8 cellular contexts compared by ENCODE assay signal in genomic region chr17:30380643-30381419, GRCh38. TPM values are rescaled to one million over a fixed set of nuclear protein-coding genes. Genes with fewer than 3 reads are reported as not detected.
A peak's percentile ranks its signal among the peaks of the same experiment; 100 is the strongest.
DNase-seq lines count a peak whose midpoint lies in the region; ATAC-seq and TF ChIP-seq lines count a peak whose summit lies in the region.
"Had no signal": no experiment of that assay in that cellular context is flagged by ENCODE, and none has a peak within 500 bp of the region (broad histone marks: within the 10 kb centered on the region; RNA-seq: fewer than 3 reads in every experiment).

No MANE protein-coding gene starts in this region.

- H2BK15ac ChIP-seq in H9 (ENCODE audit: low read depth, low read length) = no peak overlapping the region

- H3K4me3 Mint-ChIP-seq in H9 = peak overlapping the region; percentile 80 to 85; a peak in 4 of 5 replicates

- no peak overlapping the region for H3K4ac ChIP-seq in H9 (ENCODE audit: low read depth, low read length)

- H3K9me3 ChIP-seq in H9 (ENCODE audit: control insufficient read depth, low read depth, low read length) (no peaks in the 10 kb centered on the region), SK-N-MC (ENCODE audit: low read depth, low read length) (no peaks in the 10 kb centered on the region)

- no peak overlapping the region for H3K27ac Mint-ChIP-seq in H9

- peak overlapping the region; percentile 93 for H3K4me2 ChIP-seq in H9 (ENCODE audit: insufficient read depth, insufficient read length, low read length)

- no peak overlapping the region for H2BK12ac ChIP-seq in H9 (ENCODE audit: insufficient read length, low read depth, low read length)

- H2AK5ac ChIP-seq in H9 (ENCODE audit: insufficient read length, low read length) = no peak overlapping the region

- no CpG with 5 or more reads among the region's 7 CpGs for WGBS in H9 (ENCODE audit: extremely low coverage, insufficient read length, low lambda C conversion rate)

- H3K56ac ChIP-seq in H9 (ENCODE audit: insufficient read length, low read depth, low read length) = no peak overlapping the region

- H4K8ac ChIP-seq in H9 (replicated peaks; ENCODE audit: insufficient read length, low read depth, low read length) = no peak overlapping the region

- peaks cover 21% of the 10 kb centered on the region for H3K23me2 ChIP-seq in H9 (ENCODE audit: insufficient read length, low read depth, low read length, poor library complexity, severe bottlenecking)

- H3K36me3 Mint-ChIP-seq in H9 (ENCODE audit: insufficient read depth in 1 of 3, low read depth in 3 of 3) = peaks cover 3 to 9% (median 6%) of the 10 kb centered on the region in 3 experiments; a peak in 5 of 7 replicates

- no peak overlapping the region for H3K23ac ChIP-seq in H9 (ENCODE audit: insufficient read length, low read depth, low read length)

- H3K4me3 ChIP-seq in SK-N-MC (peak overlapping the region; percentile 90), fibroblast of pulmonary artery (replicated peaks; ENCODE audit: low read depth, low read length) (peak overlapping the region; percentile 77), skeletal muscle cell (ENCODE audit: low read depth, low read length) (peak overlapping the region; percentile 82)

- no peaks in the 10 kb centered on the region; the same call in 1 of the 2 replicates for H3K4me1 ChIP-seq in H9 (ENCODE audit: insufficient read depth, low read length)

- H4K5ac ChIP-seq in H9 (ENCODE audit: insufficient read length, low read depth, low read length) = no peak overlapping the region

- TF ChIP-seq CTCF in H9 (conservative IDR thresholded peaks at IDR 0.05) = no peak
- TF ChIP-seq CTCF in fibroblast of pulmonary artery (IDR thresholded peaks at IDR 0.05; ENCODE audit: low read length, missing control alignments) = no peak

- H3K27me3 ChIP-seq in H9 (ENCODE audit: insufficient read depth, low read length) = peaks cover 17% of the 10 kb centered on the region; the same call in 1 of the 2 replicates

- H2BK120ac ChIP-seq in H9 (ENCODE audit: low read depth, low read length, poor library complexity, severe bottlenecking) = no peak overlapping the region

- no peaks in the 10 kb centered on the region; a peak in 1 of 5 replicates for H3K9me3 Mint-ChIP-seq in H9

- H3K27ac ChIP-seq in H9 (ENCODE audit: insufficient read length, low read depth, low read length) (no peak overlapping the region), SK-N-MC (no peak overlapping the region)

- H2AFZ ChIP-seq in H9 (ENCODE audit: low read length) = no peak overlapping the region

- peaks cover 57 to 64% of the 10 kb centered on the region in 2 experiments for H3K4me1 Mint-ChIP-seq in H9

- H2BK20ac ChIP-seq in H9 (ENCODE audit: low read depth, low read length, poor library complexity, severe bottlenecking) = no peak overlapping the region

- H3K9ac ChIP-seq in H9 (ENCODE audit: extremely low read depth, insufficient read length, low read length) (no peak overlapping the region), SK-N-MC (ENCODE audit: insufficient read length) (peak overlapping the region; percentile 78)

- H3K14ac ChIP-seq in H9 (ENCODE audit: insufficient read depth, low read length) = no peak overlapping the region

- no peak overlapping the region for H4K91ac ChIP-seq in H9 (ENCODE audit: insufficient read length, low read depth, low read length)

- DNase-seq in H9 = no peak
- DNase-seq in SK-N-MC (ENCODE audit: low read depth, low spot score) = no peak
- no peak for DNase-seq in fibroblast of pulmonary artery (ENCODE audit: low read depth)
- no peak for DNase-seq in skeletal muscle cell (ENCODE audit: low read depth)
- DNase-seq in NCI-H2107 treated with DMSO at 0.1 percent for 48 hours (lab: John Stamatoyannopoulos, UW; ENCODE audit: unreplicated experiment) = no peak

- no peak overlapping the region for H3T11ph ChIP-seq in H9 (ENCODE audit: low read length)

- ATAC-seq in HG02588 (IDR thresholded peaks at IDR 0.05; ENCODE audit: unreplicated experiment) = no peak
- ATAC-seq in HG03432 (IDR thresholded peaks at IDR 0.05; ENCODE audit: unreplicated experiment) = no peak

- peaks cover 2% of the 10 kb centered on the region for H4K20me1 ChIP-seq in H9 (ENCODE audit: control insufficient read depth, insufficient read depth, insufficient read length)

- no peak overlapping the region for H3K18ac ChIP-seq in H9 (ENCODE audit: insufficient read length, low read depth, low read length)

- H3K79me2 ChIP-seq in H9 (ENCODE audit: insufficient read depth, low read length) = no peaks in the 10 kb centered on the region

- H3K79me1 ChIP-seq in H9 (ENCODE audit: insufficient read depth, low read depth, low read length, poor library complexity, severe bottlenecking) = no peaks in the 10 kb centered on the region

- H3K27me3 Mint-ChIP-seq in H9 (ENCODE audit: low read depth) = peaks cover 43% of the 10 kb centered on the region

- H2BK5ac ChIP-seq in H9 (ENCODE audit: insufficient read length, low read length) = no peak overlapping the region

- H3K36me3 ChIP-seq in SK-N-MC (ENCODE audit: insufficient read depth, low read length) = no peaks in the 10 kb centered on the region; the same call in 1 of the 2 replicates

RNA-seq across cellular contexts. Expression of gene CPD, which starts 2.1 kb away (rescaled TPM):
- 42.8 and 47.0 TPM in 2 replicates for total RNA-seq in H9 (2021)

RNA-seq across cellular contexts. Expression of gene TMIGD1, which starts 47.0 kb away (rescaled TPM):
- not detected in 2 replicates for total RNA-seq in H9 (2021)
- total RNA-seq: SK-MEL-5 had no signal
